In genomic region chr3:66029014-66029413, GRCh38 we compare ENCODE assay signal across 34 cellular contexts. TPM values are rescaled to one million over a fixed set of nuclear protein-coding genes. Genes with fewer than 3 reads are reported as not detected.
"Had no signal": no experiment of that assay in that cellular context is flagged by ENCODE, and none has a peak within 500 bp of the region (broad histone marks: within the 10 kb centered on the region; RNA-seq: fewer than 3 reads in every experiment).

No MANE protein-coding gene starts in this region.

- H3K9me3 Mint-ChIP-seq: activated CD4-positive, alpha-beta memory T cell treated with anti-CD3 and anti-CD28 coated beads for 36 hours; activated naive CD4-positive, alpha-beta T cell treated with anti-CD3 and anti-CD28 coated beads, Interleukin-2, amount 50 U/mL, for 24 hours; activated naive CD8-positive, alpha-beta T cell treated with anti-CD3 and anti-CD28 coated beads for 36 hours; activated naive CD8-positive, alpha-beta T cell treated with anti-CD3 and anti-CD28 coated beads, Interleukin-2, amount 50 U/mL, for 24 hours; activated T-helper 1 cell treated with anti-CD3 and anti-CD28 coated beads, Interleukin-12 subunit alpha, Interleukin-12 subunit beta, Interleukin-2, Interleukin-4 antibody, amounts not matched to agents 30 ng/mL and 10 ng/mL and 1 ng/mL, durations not matched to agents 14 hours and 24 hours and 36 hours; activated T-helper 2 cell treated with anti-CD3 and anti-CD28 coated beads, Interferon-gamma antibody, Interleukin-2, Interleukin-4, amounts not matched to agents 10 μg/mL and 5 μg/mL and 100 μg/mL, durations not matched to agents 14 hours and 24 hours and 36 hours; effector memory CD8-positive, alpha-beta T cell; T-helper 2 cell treated with Interferon-gamma antibody and Interleukin-4, amounts not matched to agents 5 μg/mL and 100 μg/mL, for 36 hours had no signal

- DNase-seq: activated CD4-positive, alpha-beta memory T cell treated with anti-CD3 and anti-CD28 coated beads for 36 hours; activated CD4-positive, alpha-beta T cell treated with anti-CD3 and anti-CD28 coated beads for 36 hours; activated CD4-positive, alpha-beta T cell treated with anti-CD3 and anti-CD28 coated beads, Interleukin-2, amount 10 ng/mL, durations not matched to agents 24 days and 14 days; activated CD4-positive, CD25-positive, alpha-beta regulatory T cell; activated CD4-positive, CD25-positive, alpha-beta regulatory T cell treated with anti-CD3 and anti-CD28 coated beads, Interleukin-2, amount 50 U/mL, for 72 hours; activated CD8-positive, alpha-beta memory T cell treated with anti-CD3 and anti-CD28 coated beads, Interleukin-2, amount 10 ng/mL, durations not matched to agents 7 days and 5 days; activated CD8-positive, alpha-beta memory T cell treated with anti-CD3 and anti-CD28 coated beads, Interleukin-2, amount 50 U/mL, for 4 hours; activated CD8-positive, alpha-beta T cell treated with anti-CD3 and anti-CD28 coated beads, Interleukin-2, amount 10 ng/mL, durations not matched to agents 7 days and 5 days; activated effector memory CD4-positive, alpha-beta T cell treated with anti-CD3 and anti-CD28 coated beads, Interleukin-2, amount 50 U/mL, for 16 hours; activated naive CD4-positive, alpha-beta T cell treated with anti-CD3 and anti-CD28 coated beads for 36 hours; activated naive CD8-positive, alpha-beta T cell treated with anti-CD3 and anti-CD28 coated beads for 36 hours; activated naive CD8-positive, alpha-beta T cell treated with anti-CD3 and anti-CD28 coated beads, Interleukin-2, amount 50 U/mL, for 24 hours; activated T-cell treated with anti-CD3 and anti-CD28 coated beads, Interleukin-2, amount 50 U/mL, for 1 hour; activated T-cell treated with anti-CD3 and anti-CD28 coated beads, Interleukin-2, amount 50 U/mL, for 48 hours; adrenal gland; amygdala; aorta; body of pancreas; caudate nucleus; cortex of kidney; dermis blood vessel endothelial cell; effector CD4-positive, alpha-beta T cell; effector memory CD8-positive, alpha-beta T cell; esophagus squamous epithelium; foreskin melanocyte; T-helper 1 cell; T-helper 17 cell; T1000 had no signal

- H3K36me3 ChIP-seq: adrenal gland, esophagus squamous epithelium, gastroesophageal sphincter had no signal

- H3K36me3 Mint-ChIP-seq: activated CD4-positive, alpha-beta memory T cell treated with anti-CD3 and anti-CD28 coated beads for 36 hours; activated CD8-positive, alpha-beta memory T cell treated with anti-CD3 and anti-CD28 coated beads, Interleukin-2, amount 10 ng/mL, durations not matched to agents 7 days and 5 days; activated naive CD4-positive, alpha-beta T cell treated with anti-CD3 and anti-CD28 coated beads, Interleukin-2, amount 50 U/mL, for 24 hours; activated naive CD8-positive, alpha-beta T cell treated with anti-CD3 and anti-CD28 coated beads for 36 hours had no signal

- H3K9me3 ChIP-seq: adrenal gland, body of pancreas, esophagus squamous epithelium, gastroesophageal sphincter had no signal

- H3K27me3 ChIP-seq: adrenal gland, body of pancreas, esophagus squamous epithelium, gastroesophageal sphincter had no signal

- H3K27ac ChIP-seq: adrenal gland, body of pancreas, epithelial cell of prostate, esophagus squamous epithelium, gastroesophageal sphincter had no signal

- H3K27ac Mint-ChIP-seq: activated CD4-positive, alpha-beta memory T cell treated with anti-CD3 and anti-CD28 coated beads for 36 hours; activated CD4-positive, alpha-beta T cell treated with anti-CD3 and anti-CD28 coated beads for 36 hours; activated CD4-positive, alpha-beta T cell treated with anti-CD3 and anti-CD28 coated beads, Interleukin-2, amount 10 ng/mL, durations not matched to agents 24 days and 14 days; activated CD8-positive, alpha-beta memory T cell treated with anti-CD3 and anti-CD28 coated beads, Interleukin-2, amount 10 ng/mL, durations not matched to agents 7 days and 5 days; activated CD8-positive, alpha-beta T cell treated with anti-CD3 and anti-CD28 coated beads, Interleukin-2, amount 10 ng/mL, durations not matched to agents 7 days and 5 days; activated naive CD4-positive, alpha-beta T cell treated with anti-CD3 and anti-CD28 coated beads for 36 hours; activated naive CD4-positive, alpha-beta T cell treated with anti-CD3 and anti-CD28 coated beads, Interleukin-2, amount 50 U/mL, for 24 hours; activated naive CD8-positive, alpha-beta T cell treated with anti-CD3 and anti-CD28 coated beads for 36 hours; activated naive CD8-positive, alpha-beta T cell treated with anti-CD3 and anti-CD28 coated beads, Interleukin-2, amount 50 U/mL, for 24 hours; activated T-helper 1 cell treated with anti-CD3 and anti-CD28 coated beads, Interleukin-12 subunit alpha, Interleukin-12 subunit beta, Interleukin-2, Interleukin-4 antibody, amounts not matched to agents 30 ng/mL and 10 ng/mL and 1 ng/mL, durations not matched to agents 14 hours and 24 hours and 36 hours; activated T-helper 2 cell treated with anti-CD3 and anti-CD28 coated beads, Interferon-gamma antibody, Interleukin-2, Interleukin-4, amounts not matched to agents 10 μg/mL and 5 μg/mL and 100 μg/mL, durations not matched to agents 14 hours and 24 hours and 36 hours; effector memory CD8-positive, alpha-beta T cell; T-helper 17 cell; T-helper 2 cell treated with Interferon-gamma antibody and Interleukin-4, amounts not matched to agents 5 μg/mL and 100 μg/mL, for 36 hours had no signal

- H3K4me1 Mint-ChIP-seq: activated naive CD4-positive, alpha-beta T cell treated with anti-CD3 and anti-CD28 coated beads, Interleukin-2, amount 50 U/mL, for 24 hours; T-helper 17 cell had no signal

- ATAC-seq: activated CD4-positive, alpha-beta T cell treated with anti-CD3 and anti-CD28 coated beads for 36 hours; activated CD8-positive, alpha-beta memory T cell treated with anti-CD3 and anti-CD28 coated beads, Interleukin-2, amount 10 ng/mL, durations not matched to agents 7 days and 5 days; activated CD8-positive, alpha-beta T cell treated with anti-CD3 and anti-CD28 coated beads, Interleukin-2, amount 10 ng/mL, durations not matched to agents 7 days and 5 days; activated naive CD8-positive, alpha-beta T cell treated with anti-CD3 and anti-CD28 coated beads, Interleukin-2, amount 50 U/mL, for 24 hours; body of pancreas; effector memory CD8-positive, alpha-beta T cell; gastroesophageal sphincter; T-helper 17 cell had no signal

- H3K4me3 ChIP-seq: adrenal gland, body of pancreas, esophagus squamous epithelium, gastroesophageal sphincter had no signal

- H3K27me3 Mint-ChIP-seq: activated CD4-positive, alpha-beta T cell treated with anti-CD3 and anti-CD28 coated beads, Interleukin-2, amount 10 ng/mL, durations not matched to agents 24 days and 14 days; T-helper 17 cell had no signal

- H3K4me3 Mint-ChIP-seq: activated CD4-positive, alpha-beta memory T cell treated with anti-CD3 and anti-CD28 coated beads for 36 hours; activated CD4-positive, alpha-beta T cell treated with anti-CD3 and anti-CD28 coated beads for 36 hours; activated CD4-positive, alpha-beta T cell treated with anti-CD3 and anti-CD28 coated beads, Interleukin-2, amount 10 ng/mL, durations not matched to agents 24 days and 14 days; activated CD8-positive, alpha-beta memory T cell treated with anti-CD3 and anti-CD28 coated beads, Interleukin-2, amount 10 ng/mL, durations not matched to agents 7 days and 5 days; activated CD8-positive, alpha-beta T cell treated with anti-CD3 and anti-CD28 coated beads, Interleukin-2, amount 10 ng/mL, durations not matched to agents 7 days and 5 days; activated naive CD4-positive, alpha-beta T cell treated with anti-CD3 and anti-CD28 coated beads for 36 hours; activated naive CD4-positive, alpha-beta T cell treated with anti-CD3 and anti-CD28 coated beads, Interleukin-2, amount 50 U/mL, for 24 hours; activated naive CD8-positive, alpha-beta T cell treated with anti-CD3 and anti-CD28 coated beads for 36 hours; activated naive CD8-positive, alpha-beta T cell treated with anti-CD3 and anti-CD28 coated beads, Interleukin-2, amount 50 U/mL, for 24 hours; activated T-helper 1 cell treated with anti-CD3 and anti-CD28 coated beads, Interleukin-12 subunit alpha, Interleukin-12 subunit beta, Interleukin-2, Interleukin-4 antibody, amounts not matched to agents 30 ng/mL and 10 ng/mL and 1 ng/mL, durations not matched to agents 14 hours and 24 hours and 36 hours; effector memory CD8-positive, alpha-beta T cell; T-helper 17 cell; T-helper 2 cell treated with Interferon-gamma antibody and Interleukin-4, amounts not matched to agents 5 μg/mL and 100 μg/mL, for 36 hours had no signal

RNA-seq across cellular contexts. Expression of gene MAGI1, which starts 9.7 kb away (rescaled TPM):
- total RNA-seq: activated CD8-positive, alpha-beta T cell treated with anti-CD3 and anti-CD28 coated beads, Interleukin-2, amount 10 ng/mL, durations not matched to agents 7 days and 5 days; activated naive CD4-positive, alpha-beta T cell treated with anti-CD3 and anti-CD28 coated beads for 36 hours; T-helper 17 cell had no signal
